In the genomic region with DNA sequence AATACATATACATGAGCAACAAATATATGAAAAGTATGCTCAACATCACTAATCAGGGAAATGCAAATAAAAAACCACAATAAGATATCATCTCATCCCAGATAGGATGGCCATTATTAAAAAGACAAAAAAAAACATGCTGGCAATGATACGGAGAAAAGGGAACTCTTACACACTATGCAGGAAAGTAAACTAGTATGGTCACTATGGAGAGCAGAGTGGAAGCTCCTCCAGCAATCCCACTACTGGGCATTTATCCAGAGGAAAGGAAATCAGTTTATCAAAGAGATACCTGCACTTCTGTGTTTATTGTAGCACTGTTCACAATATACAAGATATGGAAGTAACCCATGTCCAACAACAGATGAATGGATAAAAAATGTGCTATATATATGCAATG, we compare ENCODE assay signal across 15 cellular contexts.
"Had no signal": no experiment of that assay in that cellular context is flagged by ENCODE, and none has a peak within 500 bp of the region (broad histone marks: within the 10 kb centered on the region; RNA-seq: fewer than 3 reads in every experiment).

No MANE protein-coding gene starts in this region.

- H3K4me3 Mint-ChIP-seq: activated CD8-positive, alpha-beta T cell treated with anti-CD3 and anti-CD28 coated beads, Interleukin-2, amount 10 ng/mL, durations not matched to agents 7 days and 5 days; activated naive CD4-positive, alpha-beta T cell treated with anti-CD3 and anti-CD28 coated beads for 36 hours; natural killer cell had no signal

- H3K4me3 ChIP-seq: heart left ventricle, prostate gland, right lobe of liver, suprapubic skin, upper lobe of right lung had no signal

- H3K27me3 ChIP-seq: right lobe of liver, suprapubic skin, upper lobe of right lung had no signal

- H3K4me1 ChIP-seq: heart left ventricle, right lobe of liver, suprapubic skin, upper lobe of right lung had no signal

- H3K36me3 ChIP-seq: heart left ventricle, prostate gland, right lobe of liver, suprapubic skin, upper lobe of right lung had no signal

- H3K9me3 ChIP-seq: heart left ventricle, prostate gland, right lobe of liver, suprapubic skin, upper lobe of right lung had no signal

- H3K4me1 Mint-ChIP-seq: natural killer cell had no signal

- H3K9me3 Mint-ChIP-seq: activated naive CD4-positive, alpha-beta T cell treated with anti-CD3 and anti-CD28 coated beads for 36 hours; natural killer cell had no signal

- H3K27ac ChIP-seq: heart left ventricle, prostate gland, right lobe of liver, suprapubic skin, upper lobe of right lung had no signal

- H3K36me3 Mint-ChIP-seq: natural killer cell had no signal

- DNase-seq: activated CD4-positive, alpha-beta T cell treated with anti-CD3 and anti-CD28 coated beads for 4 hours; activated CD8-positive, alpha-beta T cell treated with anti-CD3 and anti-CD28 coated beads, Interleukin-2, amount 10 ng/mL, durations not matched to agents 7 days and 5 days; activated naive CD4-positive, alpha-beta T cell treated with anti-CD3 and anti-CD28 coated beads for 36 hours; dermis blood vessel endothelial cell; foreskin melanocyte; heart left ventricle; left colon; natural killer cell; occipital lobe; right lobe of liver; stimulated activated CD4-positive, alpha-beta T cell treated with anti-CD3 and anti-CD28 coated beads, Interleukin-12 subunit alpha, Interleukin-12 subunit beta, amount 100 ng/mL, for 4 hours; stimulated activated naive CD8-positive, alpha-beta T cell treated with anti-CD3 and anti-CD28 coated beads, Interleukin-15, Interleukin-2, amounts not matched to agents 100 U/mL and 50 U/mL, for 24 hours; upper lobe of right lung had no signal

- H3K27ac Mint-ChIP-seq: activated CD8-positive, alpha-beta T cell treated with anti-CD3 and anti-CD28 coated beads, Interleukin-2, amount 10 ng/mL, durations not matched to agents 7 days and 5 days; activated naive CD4-positive, alpha-beta T cell treated with anti-CD3 and anti-CD28 coated beads for 36 hours; natural killer cell had no signal
